16 cellular contexts compared by ENCODE assay signal in the genomic region with DNA sequence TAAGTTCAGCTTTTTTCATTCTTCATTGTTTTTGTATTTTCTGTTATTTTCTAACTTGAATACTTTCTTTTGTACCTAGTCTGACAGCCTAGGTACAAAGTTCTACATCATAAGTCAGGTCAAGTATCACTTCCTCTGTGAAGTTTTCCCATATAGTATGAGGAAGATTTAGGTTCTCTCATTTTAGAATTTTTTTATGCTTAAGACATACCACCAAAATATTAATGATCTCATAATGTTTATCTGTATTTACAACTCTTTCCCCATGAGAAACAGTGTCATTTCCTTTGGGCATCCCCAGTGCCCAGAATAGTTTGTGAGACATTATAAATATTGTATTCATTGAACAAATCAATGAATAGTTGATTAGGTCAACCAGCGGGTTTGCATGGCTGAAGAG. TPM values are rescaled to one million over a fixed set of nuclear protein-coding genes. Genes with fewer than 3 reads are reported as not detected.
A peak's percentile ranks its signal among the peaks of the same experiment; 100 is the strongest.
DNase-seq lines count a peak whose midpoint lies in the region; ATAC-seq and TF ChIP-seq lines count a peak whose summit lies in the region.
"Had no signal": no experiment of that assay in that cellular context is flagged by ENCODE, and none has a peak within 500 bp of the region (broad histone marks: within the 10 kb centered on the region; RNA-seq: fewer than 3 reads in every experiment).

No MANE protein-coding gene starts in this region.

- H3K27me3 ChIP-seq in endodermal cell (ENCODE audit: control insufficient read depth, insufficient read depth, low read length, poor library complexity, severe bottlenecking), result no peaks in the 10 kb centered on the region

- H3K36me3 Mint-ChIP-seq in stimulated activated naive CD8-positive, alpha-beta T cell treated with anti-CD3 and anti-CD28 coated beads, Interleukin-15, Interleukin-2, amounts not matched to agents 100 ng/mL and 50 ng/mL, for 24 hours (ENCODE audit: low read depth), result peaks cover 16% of the 10 kb centered on the region
- H3K36me3 Mint-ChIP-seq in T-helper 17 cell (ENCODE audit: low read depth) (no peaks in the 10 kb centered on the region), endodermal cell (ENCODE audit: low read depth) (peaks cover 2% of the 10 kb centered on the region)

- no peak overlapping the region for H3K4me3 ChIP-seq in endodermal cell (ENCODE audit: low read length)
- H3K4me3 ChIP-seq: HAP-1 had no signal

- H3K27ac Mint-ChIP-seq in stimulated activated naive CD8-positive, alpha-beta T cell treated with anti-CD3 and anti-CD28 coated beads, Interleukin-15, Interleukin-2, amounts not matched to agents 100 ng/mL and 50 ng/mL, for 24 hours, result peak overlapping the region; percentile 66
- no peak overlapping the region for H3K27ac Mint-ChIP-seq in stimulated activated naive CD8-positive, alpha-beta T cell treated with anti-CD3 and anti-CD28 coated beads, Interleukin-15, amount 100 ng/mL, for 72 hours
- H3K27ac Mint-ChIP-seq in T-helper 17 cell (peak overlapping the region; percentile 47), endodermal cell (no peak overlapping the region)

- H3K27ac ChIP-seq in endodermal cell (ENCODE audit: low read depth, low read length), result no peak overlapping the region
- H3K27ac ChIP-seq: parathyroid adenoma had no signal

- TF ChIP-seq CTCF in endodermal cell (conservative IDR thresholded peaks at IDR 0.05), result no peak

- peaks cover 4% of the 10 kb centered on the region for H3K9me3 Mint-ChIP-seq in stimulated activated naive CD8-positive, alpha-beta T cell treated with anti-CD3 and anti-CD28 coated beads, Interleukin-15, Interleukin-2, amounts not matched to agents 100 ng/mL and 50 ng/mL, for 24 hours
- H3K9me3 Mint-ChIP-seq in stimulated activated naive CD8-positive, alpha-beta T cell treated with anti-CD3 and anti-CD28 coated beads, Interleukin-15, amount 100 ng/mL, for 72 hours, result peaks cover 0 to 4% of the 10 kb centered on the region in 2 donors
- H3K9me3 Mint-ChIP-seq in endodermal cell, result peaks cover 30% of the 10 kb centered on the region

- no peak overlapping the region for H3K4me3 Mint-ChIP-seq in stimulated activated naive CD8-positive, alpha-beta T cell treated with anti-CD3 and anti-CD28 coated beads, Interleukin-15, Interleukin-2, amounts not matched to agents 100 ng/mL and 50 ng/mL, for 24 hours
- H3K4me3 Mint-ChIP-seq in stimulated activated naive CD8-positive, alpha-beta T cell treated with anti-CD3 and anti-CD28 coated beads, Interleukin-15, amount 100 ng/mL, for 72 hours, result no peak overlapping the region
- H3K4me3 Mint-ChIP-seq in T-helper 17 cell (no peak overlapping the region), endodermal cell (no peak overlapping the region)

- DNase-seq in stimulated activated naive CD8-positive, alpha-beta T cell treated with anti-CD3 and anti-CD28 coated beads, Interleukin-15, amount 100 ng/mL, for 72 hours, result no peak
- DNase-seq in T-helper 17 cell (no peak), NCI-H1105 (lab: John Stamatoyannopoulos, UW) (no peak), NCI-H446 (lab: John Stamatoyannopoulos, UW) (no peak), endodermal cell (no peak)
- DNase-seq: left cardiac atrium, NCI-H1048, substantia nigra had no signal

- no peak overlapping the region for H3K9ac ChIP-seq in endodermal cell (ENCODE audit: extremely low read depth, low read length, poor library complexity, severe bottlenecking)
- H3K9ac ChIP-seq: parathyroid adenoma had no signal

- H3K27me3 Mint-ChIP-seq in stimulated activated naive CD8-positive, alpha-beta T cell treated with anti-CD3 and anti-CD28 coated beads, Interleukin-15, Interleukin-2, amounts not matched to agents 100 ng/mL and 50 ng/mL, for 24 hours, result no peaks in the 10 kb centered on the region
- no peaks in the 10 kb centered on the region for H3K27me3 Mint-ChIP-seq in stimulated activated naive CD8-positive, alpha-beta T cell treated with anti-CD3 and anti-CD28 coated beads, Interleukin-15, amount 100 ng/mL, for 72 hours
- H3K27me3 Mint-ChIP-seq in T-helper 17 cell (no peaks in the 10 kb centered on the region), endodermal cell (ENCODE audit: insufficient read depth) (no peaks in the 10 kb centered on the region)

- no peaks in the 10 kb centered on the region for H3K4me1 ChIP-seq in endodermal cell (ENCODE audit: control insufficient read depth, insufficient read depth, low read length)
- H3K4me1 ChIP-seq: HAP-1 had no signal

- no peak for ATAC-seq in stimulated activated naive CD8-positive, alpha-beta T cell treated with anti-CD3 and anti-CD28 coated beads, Interleukin-15, amount 100 ng/mL, for 72 hours
- ATAC-seq in HG02759 (IDR thresholded peaks at IDR 0.05; ENCODE audit: unreplicated experiment) (peak; percentile 21), T-helper 17 cell (no peak), GM19328 (IDR thresholded peaks at IDR 0.05; ENCODE audit: unreplicated experiment) (no peak)
- ATAC-seq: activated CD4-positive, CD25-positive, alpha-beta regulatory T cell treated with anti-CD3 and anti-CD28 coated beads, Interleukin-2, amount 50 U/mL, for 24 hours; esophagus mucosa; HepG2; left cardiac atrium had no signal

- peaks cover 38% of the 10 kb centered on the region for H3K4me1 Mint-ChIP-seq in stimulated activated naive CD8-positive, alpha-beta T cell treated with anti-CD3 and anti-CD28 coated beads, Interleukin-15, Interleukin-2, amounts not matched to agents 100 ng/mL and 50 ng/mL, for 24 hours (ENCODE audit: low read depth)
- H3K4me1 Mint-ChIP-seq in stimulated activated naive CD8-positive, alpha-beta T cell treated with anti-CD3 and anti-CD28 coated beads, Interleukin-15, amount 100 ng/mL, for 72 hours, result peaks cover 20% of the 10 kb centered on the region
- H3K4me1 Mint-ChIP-seq in T-helper 17 cell, result peaks cover 9% of the 10 kb centered on the region
- H3K4me1 Mint-ChIP-seq in endodermal cell, result peaks cover 3% of the 10 kb centered on the region

- H3K36me3 ChIP-seq in endodermal cell (ENCODE audit: control insufficient read depth, insufficient read depth, low read length), result no peaks in the 10 kb centered on the region
- H3K36me3 ChIP-seq: HAP-1 had no signal

- no peaks in the 10 kb centered on the region for H3K9me3 ChIP-seq in T-helper 17 cell (ENCODE audit: control insufficient read depth, low read length, poor library complexity, severe bottlenecking)
- peaks cover 7% of the 10 kb centered on the region for H3K9me3 ChIP-seq in endodermal cell (ENCODE audit: control insufficient read depth, low read length)
- H3K9me3 ChIP-seq: HAP-1 had no signal

- 91 to 92% methylated on average over 1 of the region's 1 CpG for WGBS in endodermal cell (ENCODE audit: insufficient coverage in 1 of 2, insufficient read length in 1 of 2), 2 experiments

RNA-seq across cellular contexts. Expression of a gene that starts 3.1 kb away (rescaled TPM):
- 100 to 1,000 TPM; 153 to 164 TPM for total RNA-seq in T-helper 17 cell
- total RNA-seq in endodermal cell, result 100 to 1,000 TPM; 174 to 222 TPM
- 71.3 TPM for polyA plus RNA-seq in endodermal cell (2013, experiment 1 of 2)
- polyA plus RNA-seq in endodermal cell (2013, experiment 2 of 2), result 71.2 TPM

Comparison
In these comparisons a context has a peak if more than half of its experiments do, and no peak if none do; other contexts are left out.
1. H3K27ac Mint-ChIP-seq: peak in stimulated activated naive CD8-positive, alpha-beta T cell treated with anti-CD3 and anti-CD28 coated beads, Interleukin-15, Interleukin-2, amounts not matched to agents 100 ng/mL and 50 ng/mL, for 24 hours (single experiment) and T-helper 17 cell (single experiment); none in stimulated activated naive CD8-positive, alpha-beta T cell treated with anti-CD3 and anti-CD28 coated beads, Interleukin-15, amount 100 ng/mL, for 72 hours (0 of 2) and endodermal cell (single experiment).